15 cellular contexts compared by ENCODE assay signal in genomic region chr6:2899596-2899995, GRCh38. TPM values are rescaled to one million over a fixed set of nuclear protein-coding genes. Genes with fewer than 3 reads are reported as not detected.
DNase-seq lines count a peak whose midpoint lies in the region; ATAC-seq and TF ChIP-seq lines count a peak whose summit lies in the region.
"Had no signal": no experiment of that assay in that cellular context is flagged by ENCODE, and none has a peak within 500 bp of the region (broad histone marks: within the 10 kb centered on the region; RNA-seq: fewer than 3 reads in every experiment).

No MANE protein-coding gene starts in this region.

- peaks cover 0 to 25% (median 16%) of the 10 kb centered on the region in 4 donors for H3K4me1 ChIP-seq in tibial artery

- peaks cover 0 to 1% (median 0%) of the 10 kb centered on the region in 9 donors for H3K9me3 Mint-ChIP-seq in naive thymus-derived CD8-positive, alpha-beta T cell

- intact Hi-C loops in tibial artery (cut with DNase I; ENCODE audit: low total_unique reads): no loop called here

- POLR2A ChIA-PET in naive thymus-derived CD8-positive, alpha-beta T cell (lab: Charles Lee): interaction anchor here (0.6 to 4.6 kb wide), 12 partner anchors 10 to 90 kb away, joined by 3 to 56 read pairs (median 8); partner anchors contain the start of gene SERPINB1

- peaks cover 19 to 66% (median 38%) of the 10 kb centered on the region in 3 donors for H3K36me3 Mint-ChIP-seq in naive thymus-derived CD8-positive, alpha-beta T cell

- DNase-seq in G401 (ENCODE audit: low spot score) (peak; percentile 15), amygdala (lab: John Stamatoyannopoulos, UW) (no peak), HK-2 (ENCODE audit: unreplicated experiment) (no peak), tibial artery (no peak)
- peak; percentile 58 to 66 for DNase-seq in activated T-cell treated with anti-CD3 and anti-CD28 coated beads, Interleukin-2, amount 50 U/mL, for 48 hours
- DNase-seq in naive thymus-derived CD8-positive, alpha-beta T cell: no peak
- DNase-seq: cerebellar nuclear complex, erythroblast, hypothalamus, KG1, NCI-H2107, posterior cingulate gyrus had no signal

- no peak overlapping the region for H3K4me3 ChIP-seq in tibial artery
- H3K4me3 ChIP-seq: HAP-1 had no signal

- in situ Hi-C loops in G401 (cut with HindIII; ENCODE audit: low sequenced_read_pairs): no loop called here

- TF ChIP-seq CTCF in tibial artery (IDR thresholded peaks at IDR 0.05): no peak

- H3K4me1 Mint-ChIP-seq in naive thymus-derived CD8-positive, alpha-beta T cell: peaks cover 40 to 68% (median 62%) of the 10 kb centered on the region in 4 donors

- no peaks in the 10 kb centered on the region for H3K27me3 ChIP-seq in tibial artery

- no peak overlapping the region for H3K27ac ChIP-seq in tibial artery

- no peaks in the 10 kb centered on the region for H3K27me3 Mint-ChIP-seq in naive thymus-derived CD8-positive, alpha-beta T cell

- H3K27ac Mint-ChIP-seq in naive thymus-derived CD8-positive, alpha-beta T cell: peak overlapping the region; percentile 65 to 98 (median 97)

- ATAC-seq in GM21390 (IDR thresholded peaks at IDR 0.05; ENCODE audit: unreplicated experiment) (peak; percentile 18), HG03378 (IDR thresholded peaks at IDR 0.05; ENCODE audit: unreplicated experiment) (no peak)
- ATAC-seq in naive thymus-derived CD8-positive, alpha-beta T cell: no peak

- peaks cover 0 to 14% (median 12%) of the 10 kb centered on the region in 3 donors for H3K36me3 ChIP-seq in tibial artery

- H3K9me3 ChIP-seq in tibial artery: no peaks in the 10 kb centered on the region
- H3K9me3 ChIP-seq: HAP-1 had no signal

- H3K4me3 Mint-ChIP-seq in naive thymus-derived CD8-positive, alpha-beta T cell: peak overlapping the region; percentile 97 to 100 (median 100)

RNA-seq across cellular contexts. Expression of gene SERPINB9, which starts 3.5 kb away (rescaled TPM):
- total RNA-seq in G401 (2014; rRNA removed; shearing (Covaris generic)): 18.6 and 26.5 TPM in 2 replicates
- 10 to 100 TPM; 56.6 to 57.1 TPM for total RNA-seq in naive thymus-derived CD8-positive, alpha-beta T cell
- 10 to 100 TPM; 29.9 to 37.2 (median 35.0) TPM for polyA plus RNA-seq in naive thymus-derived CD8-positive, alpha-beta T cell

RNA-seq across cellular contexts. Expression of gene SERPINB1, which starts 57.9 kb away (rescaled TPM):
- 0.06 TPM in 1 of 2 replicates, not detected in the other for total RNA-seq in G401 (2014; rRNA removed; shearing (Covaris generic))
- total RNA-seq in naive thymus-derived CD8-positive, alpha-beta T cell: 10 to 100 TPM; 65.3 to 67.1 TPM
- polyA plus RNA-seq in naive thymus-derived CD8-positive, alpha-beta T cell: 100 to 1,000 TPM; 121 to 130 (median 123) TPM

Comparison
In these comparisons a context has a peak if more than half of its experiments do, and no peak if none do; other contexts are left out.
1. DNase-seq: peak in G401 (single experiment) and activated T-cell treated with anti-CD3 and anti-CD28 coated beads, Interleukin-2, amount 50 U/mL, for 48 hours (2 of 2); none in naive thymus-derived CD8-positive, alpha-beta T cell (0 of 10), amygdala (0 of 56), HK-2 (single experiment) and tibial artery (0 of 2).
2. RNA of gene SERPINB1, which starts 57.9 kb away (total RNA-seq): 65.3 to 67.1 TPM in naive thymus-derived CD8-positive, alpha-beta T cell; 0.06 TPM in G401; every median in the first group is over 10 times any median in the second.